9 cellular contexts compared by ENCODE assay signal in genomic region chr6:32589595-32590274, GRCh38. TPM values are rescaled to one million over a fixed set of nuclear protein-coding genes. Genes with fewer than 3 reads are reported as not detected.
DNase-seq lines count a peak whose midpoint lies in the region; ATAC-seq and TF ChIP-seq lines count a peak whose summit lies in the region.
"Not testable (repeated sequence)": the region's sequence is repeated elsewhere in the genome, so short reads cannot be mapped to it uniquely, and the experiment has no call there.
"Had no signal": no experiment of that assay in that cellular context is flagged by ENCODE, and none has a peak within 500 bp of the region (broad histone marks: within the 10 kb centered on the region; RNA-seq: fewer than 3 reads in every experiment).

TSS of gene HLA-DRB1 (minus strand) at chr6:32589848. CDS start at chr6:32589742, 106 bp downstream.

- H3K27me3 Mint-ChIP-seq in activated T-helper 2 cell treated with anti-CD3 and anti-CD28 coated beads, Interferon-gamma antibody, Interleukin-2, Interleukin-4, amounts not matched to agents 10 μg/mL and 5 μg/mL and 100 μg/mL, durations not matched to agents 14 hours and 24 hours and 36 hours (ENCODE audit: low read depth): peaks cover 28% of the 10 kb centered on the region

- not testable (repeated sequence) for H3K4me3 ChIP-seq in PC-3 (ENCODE audit: low read length)
- H3K4me3 ChIP-seq in mesenchymal stem cell (ENCODE audit: insufficient read depth in 1 of 2, low read depth in 1 of 2, low read length in 2 of 2) (peak within 1 kb of the TSS in 1 of 2 experiments; percentile 77), subcutaneous abdominal adipose tissue (ENCODE audit: low read depth in 1 of 5, low read length in 5 of 5) (peak within 1 kb of the TSS; percentile 28 to 71 (median 49))

- H3K9ac ChIP-seq in PC-3 (ENCODE audit: low read length); mesenchymal stem cell (ENCODE audit: low read length): not testable (repeated sequence)
- peak within 1 kb of the TSS in 1 of 5 donors; percentile 43 for H3K9ac ChIP-seq in subcutaneous abdominal adipose tissue (ENCODE audit: low read length in 5 of 5)

- H2BK12ac ChIP-seq in mesenchymal stem cell (ENCODE audit: low read length in 2 of 2): not testable (repeated sequence)

- H2AK5ac ChIP-seq in mesenchymal stem cell (ENCODE audit: low read length, severe bottlenecking): not testable (repeated sequence)

- H3K36me3 ChIP-seq in PC-3 (ENCODE audit: low read depth, low read length); mesenchymal stem cell (ENCODE audit: control insufficient read depth in 1 of 2, insufficient read depth in 2 of 2, low read depth in 1 of 2, low read length in 2 of 2); subcutaneous abdominal adipose tissue (ENCODE audit: control insufficient read depth in 5 of 5, insufficient read depth in 5 of 5, low read length in 5 of 5): not testable (repeated sequence)

- H3K9me3 ChIP-seq in PC-3 (ENCODE audit: low read length); mesenchymal stem cell (ENCODE audit: control insufficient read depth, low read length); subcutaneous abdominal adipose tissue (ENCODE audit: control insufficient read depth in 5 of 5, low read length in 5 of 5): not testable (repeated sequence)

- not testable (repeated sequence) for H3K14ac ChIP-seq in mesenchymal stem cell (ENCODE audit: low read length in 2 of 2)

- H3K79me1 ChIP-seq in mesenchymal stem cell (replicated peaks; ENCODE audit: low read length, poor library complexity, severe bottlenecking): not testable (repeated sequence)

- not testable (repeated sequence) for BruUV-seq in PC-3 (replicated peaks; lab: Mats Ljungman, UMichigan)

- peaks cover 30% of the 10 kb centered on the region for H3K4me1 Mint-ChIP-seq in activated T-helper 2 cell treated with anti-CD3 and anti-CD28 coated beads, Interferon-gamma antibody, Interleukin-2, Interleukin-4, amounts not matched to agents 10 μg/mL and 5 μg/mL and 100 μg/mL, durations not matched to agents 14 hours and 24 hours and 36 hours (ENCODE audit: low read depth)

- not testable (repeated sequence) for H2BK120ac ChIP-seq in mesenchymal stem cell (ENCODE audit: low read depth, low read length)

- 50% methylated on average over 6 of the region's 7 CpGs for WGBS in mesenchymal stem cell

- not testable (repeated sequence) for H3K9me2 ChIP-seq in PC-3 (replicated peaks; ENCODE audit: low read length)

- in situ Hi-C loops in G401 (cut with HindIII; ENCODE audit: low sequenced_read_pairs): loop anchor here (5.0 kb wide), 1 partner anchor 62 kb away; no protein-coding TSS in a partner anchor

- DNase-seq in G401 (ENCODE audit: low spot score): peak; percentile 9
- peak; percentile 25 for DNase-seq in PC-3
- DNase-seq in activated T-helper 2 cell treated with anti-CD3 and anti-CD28 coated beads, Interferon-gamma antibody, Interleukin-2, Interleukin-4, amounts not matched to agents 10 μg/mL and 5 μg/mL and 100 μg/mL, durations not matched to agents 14 hours and 24 hours and 36 hours (ENCODE audit: low spot score): peak; percentile 14
- peak; percentile 6 for DNase-seq in fibroblast of peridontal ligament (ENCODE audit: extremely low read depth)
- peak; percentile 32 for DNase-seq in mesenchymal stem cell

- H4K20me1 ChIP-seq in PC-3 (ENCODE audit: low read length): not testable (repeated sequence)

- not testable (repeated sequence) for H3K27ac ChIP-seq in PC-3 (ENCODE audit: low read length); mesenchymal stem cell (ENCODE audit: low read length, poor library complexity, severe bottlenecking)
- H3K27ac ChIP-seq in subcutaneous abdominal adipose tissue (ENCODE audit: low read depth, low read length): peak within 1 kb of the TSS; percentile 62

- H2BK5ac ChIP-seq in mesenchymal stem cell (ENCODE audit: low read depth, low read length, poor library complexity, severe bottlenecking): not testable (repeated sequence)

- not testable (repeated sequence) for H3K79me2 ChIP-seq in PC-3 (ENCODE audit: low read length)

- not testable (repeated sequence) for H3F3A ChIP-seq in PC-3 (ENCODE audit: low read length, unreplicated experiment)

- ATAC-seq in GM19455 (IDR thresholded peaks at IDR 0.05; ENCODE audit: unreplicated experiment) (peak; percentile 89), HG03066 (IDR thresholded peaks at IDR 0.05; ENCODE audit: low read depth, unreplicated experiment) (peak; percentile 91), PC-3 (peak; percentile 82; the same call in 1 of the 2 replicates)

- H3K27me3 ChIP-seq in PC-3 (ENCODE audit: low read length); mesenchymal stem cell (ENCODE audit: control insufficient read depth in 1 of 2, insufficient read depth in 1 of 2, low read length in 2 of 2); subcutaneous abdominal adipose tissue (ENCODE audit: control insufficient read depth in 5 of 5, insufficient read depth in 4 of 5, low read length in 5 of 5): not testable (repeated sequence)

- intact Hi-C loops in PC-3 (cut with micrococcal nuclease); activated T-helper 2 cell treated with anti-CD3 and anti-CD28 coated beads, Interferon-gamma antibody, Interleukin-2, Interleukin-4, amounts not matched to agents 10 μg/mL and 5 μg/mL and 100 μg/mL, durations not matched to agents 14 hours and 24 hours and 36 hours (cut with micrococcal nuclease): not testable (repeated sequence)

- CTCF ChIA-PET in PC-3 (lab: Charles Lee): not testable (repeated sequence)

- not testable (repeated sequence) for H4K8ac ChIP-seq in mesenchymal stem cell (ENCODE audit: low read length)

- H4K91ac ChIP-seq in mesenchymal stem cell (ENCODE audit: low read length): not testable (repeated sequence)

- H2AFZ ChIP-seq in PC-3 (ENCODE audit: low read length); mesenchymal stem cell (ENCODE audit: low read depth, low read length): not testable (repeated sequence)

- not testable (repeated sequence) for H3K23ac ChIP-seq in mesenchymal stem cell (ENCODE audit: low read length in 2 of 2)

- peak within 1 kb of the TSS; percentile 71 for H3K4me3 Mint-ChIP-seq in activated T-helper 2 cell treated with anti-CD3 and anti-CD28 coated beads, Interferon-gamma antibody, Interleukin-2, Interleukin-4, amounts not matched to agents 10 μg/mL and 5 μg/mL and 100 μg/mL, durations not matched to agents 14 hours and 24 hours and 36 hours (ENCODE audit: low read depth)

- not testable (repeated sequence) for H3K18ac ChIP-seq in mesenchymal stem cell (ENCODE audit: low read depth in 1 of 2, low read length in 2 of 2)

- not testable (repeated sequence) for H3K36me3 Mint-ChIP-seq in activated T-helper 2 cell treated with anti-CD3 and anti-CD28 coated beads, Interferon-gamma antibody, Interleukin-2, Interleukin-4, amounts not matched to agents 10 μg/mL and 5 μg/mL and 100 μg/mL, durations not matched to agents 14 hours and 24 hours and 36 hours (ENCODE audit: low read depth)

- TF ChIP-seq CTCF in PC-3 (conservative IDR thresholded peaks at IDR 0.05; ENCODE audit: low read depth, low read length): not testable (repeated sequence)

- H3K4me2 ChIP-seq in PC-3 (ENCODE audit: low read length); mesenchymal stem cell (ENCODE audit: low read length, poor library complexity, severe bottlenecking): not testable (repeated sequence)

- not testable (repeated sequence) for H3K4me1 ChIP-seq in PC-3 (ENCODE audit: insufficient read depth, low read length); mesenchymal stem cell (ENCODE audit: control insufficient read depth, insufficient read depth, low read depth, low read length); subcutaneous abdominal adipose tissue (ENCODE audit: control insufficient read depth in 5 of 5, insufficient read depth in 5 of 5, low read length in 5 of 5)

- not testable (repeated sequence) for H3K9me3 Mint-ChIP-seq in activated T-helper 2 cell treated with anti-CD3 and anti-CD28 coated beads, Interferon-gamma antibody, Interleukin-2, Interleukin-4, amounts not matched to agents 10 μg/mL and 5 μg/mL and 100 μg/mL, durations not matched to agents 14 hours and 24 hours and 36 hours

- not testable (repeated sequence) for H3K4ac ChIP-seq in mesenchymal stem cell (ENCODE audit: low read depth in 1 of 2, low read length in 2 of 2)

- POLR2A ChIA-PET in PC-3 (lab: Charles Lee; ENCODE audit: unreplicated experiment): not testable (repeated sequence)

- H3K27ac Mint-ChIP-seq in activated T-helper 2 cell treated with anti-CD3 and anti-CD28 coated beads, Interferon-gamma antibody, Interleukin-2, Interleukin-4, amounts not matched to agents 10 μg/mL and 5 μg/mL and 100 μg/mL, durations not matched to agents 14 hours and 24 hours and 36 hours: not testable (repeated sequence)

- not testable (repeated sequence) for H2BK15ac ChIP-seq in mesenchymal stem cell (ENCODE audit: low read depth, poor library complexity, severe bottlenecking)

RNA-seq across cellular contexts. Expression of gene HLA-DRB1, which starts in this region (rescaled TPM):
- not detected in 2 replicates for total RNA-seq in G401 (2014; rRNA removed; shearing (Covaris generic))
- not detected in 2 replicates for total RNA-seq in PC-3 (2014; rRNA removed)
- total RNA-seq in activated T-helper 2 cell treated with anti-CD3 and anti-CD28 coated beads, Interferon-gamma antibody, Interleukin-2, Interleukin-4, amounts not matched to agents 10 μg/mL and 5 μg/mL and 100 μg/mL, durations not matched to agents 14 hours and 24 hours and 36 hours: 22.9 and 27.2 TPM in 2 replicates
- not detected for polyA plus RNA-seq in mesenchymal stem cell (2013, experiment 1 of 2)
- polyA plus RNA-seq in mesenchymal stem cell (2013, experiment 2 of 2): not detected
- polyA plus RNA-seq: neural cell had no signal

Comparison
In these comparisons a context has a peak if more than half of its experiments do, and no peak if none do; other contexts are left out.
1. RNA of gene HLA-DRB1 (total RNA-seq): 22.9 to 27.2 TPM in activated T-helper 2 cell treated with anti-CD3 and anti-CD28 coated beads, Interferon-gamma antibody, Interleukin-2, Interleukin-4, amounts not matched to agents 10 μg/mL and 5 μg/mL and 100 μg/mL, durations not matched to agents 14 hours and 24 hours and 36 hours; not detected in G401 and not detected in PC-3; every median in the first group is over 10 times any median in the second.
2. Peak in DNase-seq in G401; RNA of the gene not detected or under 1 TPM.
3. Peak in DNase-seq and ATAC-seq in PC-3; RNA of the gene not detected or under 1 TPM.
4. Peak in every context shown above with its lines, with median percentiles within 50 percentile points of each other: DNase-seq and ATAC-seq.